Comparison of ENCODE assay signal across 8 cellular contexts in the genomic region with DNA sequence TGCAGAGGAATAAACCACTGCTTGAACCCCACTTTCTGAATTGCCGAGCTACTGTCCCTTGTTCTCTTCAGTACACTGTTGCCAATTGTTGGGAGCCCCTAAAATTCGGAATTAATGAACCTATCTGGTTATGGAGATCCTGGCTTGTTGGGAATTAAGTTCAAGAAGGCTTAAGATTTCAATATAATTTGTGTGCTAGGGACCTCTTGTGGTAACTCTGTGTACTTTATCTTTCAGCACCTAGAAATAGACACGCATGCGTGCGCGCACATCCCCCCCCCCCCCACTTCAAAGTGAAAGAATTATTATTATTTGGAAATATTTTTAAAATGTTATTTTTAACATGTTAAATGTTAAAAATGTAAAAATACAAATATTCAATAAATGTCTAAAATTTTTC. TPM values are rescaled to one million over a fixed set of nuclear protein-coding genes. Genes with fewer than 3 reads are reported as not detected.
DNase-seq lines count a peak whose midpoint lies in the region; ATAC-seq and TF ChIP-seq lines count a peak whose summit lies in the region.

No MANE protein-coding gene starts in this region.

- CTCF ChIA-PET in AG04449 (lab: Yijun Ruan, JAX): interaction anchor here (0.6 to 7.2 kb wide), 24 partner anchors 10 to 1397 kb away, joined by 3 to 141 read pairs (median 4); partner anchors contain the start of genes GCNT4, GFM2, HEXB and NSA2

- POLR2A ChIA-PET in AG04449 (lab: Yijun Ruan, JAX): no interaction called here

- H3K4me3 ChIP-seq in AG04449 (ENCODE audit: low read depth, low read length): no peak overlapping the region
- no peak overlapping the region for H3K4me3 ChIP-seq in GM12865 (ENCODE audit: low read depth, low read length)
- no peak overlapping the region for H3K4me3 ChIP-seq in breast epithelium

- intact Hi-C loops in breast epithelium (cut with DNase I; ENCODE audit: low total_unique reads): no loop called here

- TF ChIP-seq POLR2A in breast epithelium (IDR thresholded peaks at IDR 0.05): no peak

- H3K27ac ChIP-seq in breast epithelium: no peak overlapping the region

- no peaks in the 10 kb centered on the region for H3K27me3 ChIP-seq in breast epithelium

- no peaks in the 10 kb centered on the region for H3K36me3 ChIP-seq in breast epithelium

- no peaks in the 10 kb centered on the region for H3K4me1 ChIP-seq in breast epithelium

- H3K9me3 ChIP-seq in breast epithelium: no peaks in the 10 kb centered on the region

- DNase-seq in AG04449 (ENCODE audit: low read depth, low spot score) (no peak), GM12865 (ENCODE audit: low read depth) (peak; percentile 49), NCI-H524 treated with DMSO at 0.1 percent for 48 hours (lab: John Stamatoyannopoulos, UW) (peak; percentile 53), breast epithelium (ENCODE audit: low spot score in 2 of 2) (no peak), left lobe of liver (ENCODE audit: low spot score) (no peak), mucosa of gallbladder (ENCODE audit: low spot score) (no peak)

- peak; percentile 42 for TF ChIP-seq CTCF in AG04449 (IDR thresholded peaks at IDR 0.05; ENCODE audit: insufficient read depth, low read length, missing control alignments)
- peak; percentile 36 for TF ChIP-seq CTCF in GM12865 (IDR thresholded peaks at IDR 0.05; ENCODE audit: insufficient read depth, low read depth, low read length, missing control alignments)
- TF ChIP-seq CTCF in breast epithelium (IDR thresholded peaks at IDR 0.05): peak; percentile 35 to 62 (median 57)

- ATAC-seq in left lobe of liver (peak; percentile 70), HG02571 (IDR thresholded peaks at IDR 0.05; ENCODE audit: unreplicated experiment) (no peak), HG03108 (IDR thresholded peaks at IDR 0.05; ENCODE audit: unreplicated experiment) (no peak)

RNA-seq across cellular contexts. Expression of gene FAM169A, which starts 53.3 kb away (rescaled TPM):
- total RNA-seq in breast epithelium (1 to 10 TPM in 2 of 3 donors, under 1 TPM in 1; 0.64 to 6.3 (median 1.6) TPM), left lobe of liver (3.4 TPM), mucosa of gallbladder (6.0 TPM)

Comparison
In these comparisons a context has a peak if more than half of its experiments do, and no peak if none do; other contexts are left out.
1. DNase-seq: peak in GM12865 (single experiment) and NCI-H524 treated with DMSO at 0.1 percent for 48 hours (single experiment); none in AG04449 (single experiment), breast epithelium (0 of 2), left lobe of liver (single experiment) and mucosa of gallbladder (single experiment).
2. Peak in every context shown above with its lines, with median percentiles within 50 percentile points of each other: CTCF ChIP-seq.